ENCODE assay signal across 15 cellular contexts in genomic region chr12:30200864-30201263, GRCh38.
A peak's percentile ranks its signal among the peaks of the same experiment; 100 is the strongest.
DNase-seq lines count a peak whose midpoint lies in the region; FAIRE-seq and TF ChIP-seq lines count a peak whose summit lies in the region.
"Had no signal": no experiment of that assay in that cellular context is flagged by ENCODE, and none has a peak within 500 bp of the region (broad histone marks: within the 10 kb centered on the region; RNA-seq: fewer than 3 reads in every experiment).

No MANE protein-coding gene starts in this region.

- no peaks in the 10 kb centered on the region for H3K36me3 Mint-ChIP-seq in astrocyte (ENCODE audit: low read depth, unreplicated experiment)
- no peaks in the 10 kb centered on the region for H3K36me3 Mint-ChIP-seq in nephron progenitor cell (ENCODE audit: low read depth)
- H3K36me3 Mint-ChIP-seq: CD8-positive, alpha-beta memory T cell; stimulated activated naive B cell treated with anti-CD40 and anti-IgM and Interleukin-4, amounts not matched to agents 10 μg/mL and 1 μg/mL and 100 μg/mL, for 72 hours had no signal

- H3K36me3 ChIP-seq in astrocyte (ENCODE audit: insufficient read depth, low read length) (no peaks in the 10 kb centered on the region), tibial nerve (no peaks in the 10 kb centered on the region)
- H3K36me3 ChIP-seq: neutrophil had no signal

- H3K4me2 ChIP-seq in astrocyte (ENCODE audit: low read length) = peak overlapping the region; percentile 79

- H3K9me3 Mint-ChIP-seq in astrocyte (ENCODE audit: unreplicated experiment) (peaks cover 2% of the 10 kb centered on the region), nephron progenitor cell (no peaks in the 10 kb centered on the region)
- H3K9me3 Mint-ChIP-seq: CD8-positive, alpha-beta memory T cell; stimulated activated naive B cell treated with anti-CD40 and anti-IgM and Interleukin-4, amounts not matched to agents 10 μg/mL and 1 μg/mL and 100 μg/mL, for 72 hours had no signal

- H3K4me3 Mint-ChIP-seq in astrocyte (ENCODE audit: unreplicated experiment) (no peak overlapping the region), nephron progenitor cell (peak overlapping the region; percentile 76)
- H3K4me3 Mint-ChIP-seq: CD8-positive, alpha-beta memory T cell; stimulated activated naive B cell treated with anti-CD40 and anti-IgM and Interleukin-4, amounts not matched to agents 10 μg/mL and 1 μg/mL and 100 μg/mL, for 72 hours had no signal

- H3K27ac Mint-ChIP-seq in astrocyte (ENCODE audit: unreplicated experiment) (no peak overlapping the region), nephron progenitor cell (no peak overlapping the region)
- H3K27ac Mint-ChIP-seq: CD8-positive, alpha-beta memory T cell; stimulated activated naive B cell treated with anti-CD40 and anti-IgM and Interleukin-4, amounts not matched to agents 10 μg/mL and 1 μg/mL and 100 μg/mL, for 72 hours had no signal

- H3K4me3 ChIP-seq in astrocyte (ENCODE audit: insufficient read depth, low read depth, low read length) (peak overlapping the region; percentile 45), fibroblast of pulmonary artery (replicated peaks; ENCODE audit: low read depth, low read length) (peak overlapping the region; percentile 29), tibial nerve (peak overlapping the region; percentile 2 to 40 (median 12))

- TF ChIP-seq CTCF in astrocyte (IDR thresholded peaks at IDR 0.05; ENCODE audit: insufficient read depth, low read depth, low read length) = no peak
- no peak for TF ChIP-seq CTCF in fibroblast of pulmonary artery (IDR thresholded peaks at IDR 0.05; ENCODE audit: low read length, missing control alignments)
- TF ChIP-seq CTCF in nephron progenitor cell (IDR thresholded peaks at IDR 0.05) = no peak
- TF ChIP-seq CTCF in tibial nerve (IDR thresholded peaks at IDR 0.05) = no peak

- TF ChIP-seq EP300 in tibial nerve (IDR thresholded peaks at IDR 0.05) = no peak

- peaks cover 9% of the 10 kb centered on the region for H3K4me1 ChIP-seq in astrocyte (ENCODE audit: insufficient read depth, low read length)
- H3K4me1 ChIP-seq in tibial nerve = peaks cover 0 to 10% (median 3%) of the 10 kb centered on the region in 4 donors

- no peaks in the 10 kb centered on the region for H3K79me2 ChIP-seq in astrocyte (ENCODE audit: insufficient read depth, low read length)

- no peak for DNase-seq in astrocyte (ENCODE audit: low read depth)
- peak; percentile 9 for DNase-seq in fibroblast of pulmonary artery (ENCODE audit: low read depth)
- peak; percentile 32 for DNase-seq in nephron progenitor cell
- no peak for DNase-seq in tibial nerve (ENCODE audit: low spot score in 2 of 2)
- DNase-seq in activated gamma-delta T cell treated with Interleukin-2 at 50 U/mL for 16 hours = no peak
- no peak for DNase-seq in activated CD4-positive, CD25-positive, alpha-beta regulatory T cell treated with anti-CD3 and anti-CD28 coated beads, Interleukin-2, amount 50 U/mL, for 72 hours
- DNase-seq in activated CD8-positive, alpha-beta memory T cell treated with anti-CD3 and anti-CD28 coated beads, Interleukin-2, amount 50 U/mL, for 48 hours = no peak
- DNase-seq: CD8-positive, alpha-beta memory T cell; erythroblast; kidney glomerular epithelial cell; NCI-H1436; NCI-H526; stimulated activated naive B cell treated with anti-CD40 and anti-IgM and Interleukin-4, amounts not matched to agents 10 μg/mL and 1 μg/mL and 100 μg/mL, for 72 hours had no signal

- peaks cover 18% of the 10 kb centered on the region for H3K27me3 ChIP-seq in astrocyte (ENCODE audit: insufficient read depth, low read length)
- H3K27me3 ChIP-seq in tibial nerve = peaks cover 0 to 18% of the 10 kb centered on the region in 2 donors

- WGBS in tibial nerve, 2 donors = 4 to 6% methylated on average over 17 to 20 of the region's 24 CpGs

- H3K9me3 ChIP-seq in astrocyte (ENCODE audit: insufficient read depth, low read depth, low read length) = no peaks in the 10 kb centered on the region
- H3K9me3 ChIP-seq in tibial nerve = no peaks in the 10 kb centered on the region
- H3K9me3 ChIP-seq: neutrophil had no signal

- H3K27me3 Mint-ChIP-seq in astrocyte (ENCODE audit: low read depth, unreplicated experiment) (peaks cover 32% of the 10 kb centered on the region), nephron progenitor cell (ENCODE audit: low read depth, poor library complexity) (peaks cover 47% of the 10 kb centered on the region)

- no peak overlapping the region for H3K27ac ChIP-seq in astrocyte (ENCODE audit: low read depth, low read length)
- no peak overlapping the region for H3K27ac ChIP-seq in tibial nerve
- H3K27ac ChIP-seq: neutrophil had no signal

- H4K20me1 ChIP-seq in astrocyte (ENCODE audit: insufficient read depth, low read length) = no peaks in the 10 kb centered on the region

- no peak overlapping the region for H2AFZ ChIP-seq in astrocyte (ENCODE audit: low read depth, low read length)

- H3K9ac ChIP-seq in astrocyte (ENCODE audit: low read length) = no peak overlapping the region

- peaks cover 12% of the 10 kb centered on the region for H3K4me1 Mint-ChIP-seq in astrocyte (ENCODE audit: low read depth, unreplicated experiment)
- peaks cover 19% of the 10 kb centered on the region for H3K4me1 Mint-ChIP-seq in nephron progenitor cell
- H3K4me1 Mint-ChIP-seq: CD8-positive, alpha-beta memory T cell; stimulated activated naive B cell treated with anti-CD40 and anti-IgM and Interleukin-4, amounts not matched to agents 10 μg/mL and 1 μg/mL and 100 μg/mL, for 72 hours had no signal

- no peak for FAIRE-seq in astrocyte (lab: Jason Lieb, UNC)
- FAIRE-seq: TTC549 had no signal

- no peak for TF ChIP-seq POLR2A in tibial nerve (IDR thresholded peaks at IDR 0.05)

Comparison
In these comparisons a context has a peak if more than half of its experiments do, and no peak if none do; other contexts are left out.
1. DNase-seq: peak in fibroblast of pulmonary artery (single experiment) and nephron progenitor cell (single experiment); none in astrocyte (single experiment), tibial nerve (0 of 2), activated gamma-delta T cell treated with Interleukin-2 at 50 U/mL for 16 hours (single experiment), activated CD4-positive, CD25-positive, alpha-beta regulatory T cell treated with anti-CD3 and anti-CD28 coated beads, Interleukin-2, amount 50 U/mL, for 72 hours (single experiment) and activated CD8-positive, alpha-beta memory T cell treated with anti-CD3 and anti-CD28 coated beads, Interleukin-2, amount 50 U/mL, for 48 hours (single experiment).
2. Peak in every context shown above with its lines, with median percentiles within 50 percentile points of each other: H3K4me3 ChIP-seq.